ENCODE assay signal across 15 cellular contexts in the genomic region with DNA sequence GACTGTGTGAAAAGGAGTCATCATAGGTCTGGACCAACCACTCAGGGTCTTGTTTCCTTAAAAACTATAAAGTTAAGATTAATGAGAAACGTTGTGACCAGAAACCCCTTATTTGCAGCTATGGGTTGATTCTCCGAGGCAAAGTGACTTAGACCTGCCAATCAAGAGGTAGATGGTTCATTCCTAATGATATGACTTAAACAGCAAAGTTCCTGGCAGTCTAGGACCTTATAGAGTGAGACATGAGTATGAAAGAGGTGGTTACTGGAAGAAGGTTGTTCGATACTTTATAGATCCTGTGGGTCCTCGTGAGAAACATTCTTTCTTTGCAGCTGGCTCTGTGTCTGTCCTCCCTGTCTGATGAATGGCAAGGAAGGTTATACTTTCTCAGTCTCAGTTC. TPM values are rescaled to one million over a fixed set of nuclear protein-coding genes. Genes with fewer than 3 reads are reported as not detected.
DNase-seq lines count a peak whose midpoint lies in the region; ATAC-seq and TF ChIP-seq lines count a peak whose summit lies in the region.
"Had no signal": no experiment of that assay in that cellular context is flagged by ENCODE, and none has a peak within 500 bp of the region (broad histone marks: within the 10 kb centered on the region; RNA-seq: fewer than 3 reads in every experiment).

No MANE protein-coding gene starts in this region.

- H3K23ac ChIP-seq in mesenchymal stem cell (ENCODE audit: low read length in 2 of 2) = no peak overlapping the region

- H3K4me2 ChIP-seq in mesenchymal stem cell (ENCODE audit: low read length, poor library complexity, severe bottlenecking) = no peak overlapping the region

- H3K4ac ChIP-seq in mesenchymal stem cell (ENCODE audit: low read depth in 1 of 2, low read length in 2 of 2) = no peak overlapping the region

- H2BK120ac ChIP-seq in mesenchymal stem cell (ENCODE audit: low read depth, low read length) = no peak overlapping the region

- peak overlapping the region in 4 of 5 experiments; percentile 44 to 93 (median 92) for H3K27ac Mint-ChIP-seq in brain

- peaks cover 21% of the 10 kb centered on the region for H3K79me1 ChIP-seq in mesenchymal stem cell (replicated peaks; ENCODE audit: low read length, poor library complexity, severe bottlenecking)

- no peaks in the 10 kb centered on the region for H3K27me3 ChIP-seq in left ventricle myocardium inferior (ENCODE audit: low read depth)
- no peaks in the 10 kb centered on the region for H3K27me3 ChIP-seq in mesenchymal stem cell (ENCODE audit: control insufficient read depth in 1 of 2, insufficient read depth in 1 of 2, low read length in 2 of 2)
- H3K27me3 ChIP-seq: cardiac muscle cell, heart left ventricle, spleen had no signal

- H3K9me3 ChIP-seq in left ventricle myocardium inferior (replicated peaks) (no peaks in the 10 kb centered on the region), mesenchymal stem cell (ENCODE audit: control insufficient read depth, low read length) (no peaks in the 10 kb centered on the region)
- H3K9me3 ChIP-seq: heart left ventricle, spleen had no signal

- H3K4me3 Mint-ChIP-seq in brain = peak overlapping the region in 3 of 5 experiments; percentile 20 to 28 (median 27)
- H3K4me3 Mint-ChIP-seq: neural crest cell had no signal

- DNase-seq in left ventricle myocardium inferior (no peak), left cardiac atrium (no peak), mesenchymal stem cell (no peak), NCI-H128 (lab: John Stamatoyannopoulos, UW; ENCODE audit: unreplicated experiment) (no peak), NCI-H774 (lab: John Stamatoyannopoulos, UW) (no peak)
- DNase-seq in stimulated activated CD4-positive, alpha-beta T cell treated with anti-CD3 and anti-CD28 coated beads, Interleukin-4, amount 100 ng/mL, for 4 hours = no peak
- DNase-seq: activated naive CD4-positive, alpha-beta T cell treated with Interleukin-2 at 50 U/mL for 16 hours; heart left ventricle; left ventricle myocardium superior; WERI-Rb-1 had no signal

- intact Hi-C loops in left ventricle myocardium inferior (cut with micrococcal nuclease) (no loop called here), left cardiac atrium (cut with DNase I) (loop anchor here in 1 of 2 donors (10.0 kb wide), 1 partner anchor 169 kb away; no protein-coding TSS in a partner anchor)

- H3K36me3 Mint-ChIP-seq in brain = peaks cover 15% of the 10 kb centered on the region

- peak overlapping the region; percentile 54 for H2BK5ac ChIP-seq in mesenchymal stem cell (ENCODE audit: low read depth, low read length, poor library complexity, severe bottlenecking)

- H2BK15ac ChIP-seq in mesenchymal stem cell (ENCODE audit: low read depth, poor library complexity, severe bottlenecking) = no peak overlapping the region

- no peak overlapping the region for H2AK5ac ChIP-seq in mesenchymal stem cell (ENCODE audit: low read length, severe bottlenecking)

- WGBS in mesenchymal stem cell = 91% methylated on average over 4 of the region's 4 CpGs

- no peaks in the 10 kb centered on the region for H3K36me3 ChIP-seq in left ventricle myocardium inferior
- peaks cover 0 to 4% of the 10 kb centered on the region in 2 experiments for H3K36me3 ChIP-seq in mesenchymal stem cell (ENCODE audit: control insufficient read depth in 1 of 2, insufficient read depth in 2 of 2, low read depth in 1 of 2, low read length in 2 of 2)
- H3K36me3 ChIP-seq: cardiac muscle cell had no signal

- H3K14ac ChIP-seq in mesenchymal stem cell (ENCODE audit: low read length in 2 of 2) = no peak overlapping the region

- H3K4me3 ChIP-seq in left ventricle myocardium inferior = no peak overlapping the region
- no peak overlapping the region for H3K4me3 ChIP-seq in mesenchymal stem cell (ENCODE audit: insufficient read depth in 1 of 2, low read depth in 1 of 2, low read length in 2 of 2)
- H3K4me3 ChIP-seq: cardiac muscle cell, heart left ventricle, spleen had no signal

- H3K9ac ChIP-seq in mesenchymal stem cell (ENCODE audit: low read length) = peak overlapping the region; percentile 81

- peaks cover 0 to 2% (median 0%) of the 10 kb centered on the region in 5 experiments for H3K9me3 Mint-ChIP-seq in brain
- H3K9me3 Mint-ChIP-seq: neural crest cell had no signal

- H2AFZ ChIP-seq in mesenchymal stem cell (ENCODE audit: low read depth, low read length) = no peak overlapping the region

- H3K4me1 Mint-ChIP-seq in brain = peaks cover 25% of the 10 kb centered on the region

- H3K18ac ChIP-seq in mesenchymal stem cell (ENCODE audit: low read depth in 1 of 2, low read length in 2 of 2) = no peak overlapping the region

- TF ChIP-seq CTCF in left ventricle myocardium inferior (IDR thresholded peaks at IDR 0.05; ENCODE audit: borderline replicate concordance) = no peak
- TF ChIP-seq CTCF in brain (conservative IDR thresholded peaks at IDR 0.05) = no peak

- no peak overlapping the region for H4K8ac ChIP-seq in mesenchymal stem cell (ENCODE audit: low read length)

- H3K27ac ChIP-seq in left ventricle myocardium inferior (replicated peaks) (peak overlapping the region; percentile 17), mesenchymal stem cell (ENCODE audit: low read length, poor library complexity, severe bottlenecking) (peak overlapping the region; percentile 98)
- H3K27ac ChIP-seq: cardiac muscle cell, spleen, WERI-Rb-1 had no signal

- H3K27me3 Mint-ChIP-seq in brain = peaks cover 3% of the 10 kb centered on the region

- H3K4me1 ChIP-seq in left ventricle myocardium inferior (peaks cover 28% of the 10 kb centered on the region), mesenchymal stem cell (ENCODE audit: control insufficient read depth, insufficient read depth, low read depth, low read length) (peaks cover 18% of the 10 kb centered on the region)

- peak overlapping the region in 1 of 2 experiments; percentile 66 for H2BK12ac ChIP-seq in mesenchymal stem cell (ENCODE audit: low read length in 2 of 2)

- no peak for ATAC-seq in left cardiac atrium
- ATAC-seq in GM21723 (IDR thresholded peaks at IDR 0.05; ENCODE audit: unreplicated experiment) = no peak

- H4K91ac ChIP-seq in mesenchymal stem cell (ENCODE audit: low read length) = no peak overlapping the region

RNA-seq across cellular contexts. Expression of a gene that starts 8.0 kb away (rescaled TPM):
- total RNA-seq in left ventricle myocardium inferior (9.9 TPM), left cardiac atrium (10 to 100 TPM in 1 of 2 donors, 1 to 10 TPM in 1; 9.0 to 10.5 TPM)
- polyA plus RNA-seq in brain (ENCODE audit: insufficient read depth, low read depth, low replicate concordance) = 42.2 TPM
- polyA plus RNA-seq in mesenchymal stem cell (2013, experiment 1 of 2) = 9.9 TPM
- 9.8 TPM for polyA plus RNA-seq in mesenchymal stem cell (2013, experiment 2 of 2)

RNA-seq across cellular contexts. Expression of a gene that starts 49.3 kb away (rescaled TPM):
- total RNA-seq in left ventricle myocardium inferior (21.8 TPM), left cardiac atrium (10 to 100 TPM; 21.7 to 31.8 TPM)
- 16.2 TPM for polyA plus RNA-seq in brain (ENCODE audit: insufficient read depth, low read depth, low replicate concordance)
- 19.7 TPM for polyA plus RNA-seq in mesenchymal stem cell (2013, experiment 1 of 2)
- polyA plus RNA-seq in mesenchymal stem cell (2013, experiment 2 of 2) = 18.7 TPM
